ENCODE assay signal across 21 cellular contexts in genomic region chr9:137731216-137731946, GRCh38.
"Had no signal": no experiment of that assay in that cellular context is flagged by ENCODE, and none has a peak within 500 bp of the region (broad histone marks: within the 10 kb centered on the region; RNA-seq: fewer than 3 reads in every experiment).

No MANE protein-coding gene starts in this region.

- H3K27ac Mint-ChIP-seq: activated B cell treated with CpG ODN at 0.5 μM for 24 hours; activated CD4-positive, alpha-beta memory T cell treated with anti-CD3 and anti-CD28 coated beads, Interleukin-2, amount 10 ng/mL, durations not matched to agents 7 days and 5 days; activated naive CD4-positive, alpha-beta T cell treated with anti-CD3 and anti-CD28 coated beads for 36 hours; activated naive CD8-positive, alpha-beta T cell treated with anti-CD3 and anti-CD28 coated beads, Interleukin-2, amount 50 U/mL, for 24 hours; nephron; T-helper 2 cell treated with Interferon-gamma antibody and Interleukin-4, amounts not matched to agents 5 μg/mL and 100 μg/mL, for 36 hours had no signal

- H3K4me1 Mint-ChIP-seq: nephron had no signal

- DNase-seq: activated B cell treated with CpG ODN at 0.5 μM for 24 hours; activated CD4-positive, alpha-beta memory T cell treated with anti-CD3 and anti-CD28 coated beads, Interleukin-2, amount 10 ng/mL, durations not matched to agents 7 days and 5 days; activated CD4-positive, alpha-beta T cell treated with anti-CD3 and anti-CD28 coated beads for 48 hours; activated naive CD4-positive, alpha-beta T cell treated with anti-CD3 and anti-CD28 coated beads for 36 hours; activated naive CD8-positive, alpha-beta T cell treated with anti-CD3 and anti-CD28 coated beads, Interleukin-2, amount 50 U/mL, for 24 hours; activated T-cell treated with anti-CD3 and anti-CD28 coated beads, Interleukin-2, amount 50 U/mL, for 4 hours; aorta; left cardiac atrium; lower lobe of right lung; midbrain; nucleus accumbens; retina; stimulated activated CD4-positive, alpha-beta T cell treated with anti-CD3 and anti-CD28 coated beads, Interleukin-12 subunit alpha, Interleukin-12 subunit beta, amount 100 ng/mL, for 4 hours; stimulated activated CD4-positive, alpha-beta T cell treated with anti-CD3 and anti-CD28 coated beads, Interleukin-2, amount 100 ng/mL, for 24 hours; stimulated activated naive CD4-positive, alpha-beta T cell treated with Interleukin-2 at 50 U/mL for 16 hours had no signal

- H3K4me1 ChIP-seq: breast epithelium, gastroesophageal sphincter, lower lobe of right lung, tibial nerve had no signal

- H3K27me3 ChIP-seq: breast epithelium, gastroesophageal sphincter, tibial nerve had no signal

- ATAC-seq: activated naive CD8-positive, alpha-beta T cell treated with anti-CD3 and anti-CD28 coated beads, Interleukin-2, amount 50 U/mL, for 24 hours; activated T-cell treated with anti-CD3 and anti-CD28 coated beads, Interleukin-2, amount 50 U/mL, for 4 hours; gastroesophageal sphincter; left cardiac atrium; lower lobe of right lung had no signal

- H3K4me3 ChIP-seq: breast epithelium, coronary artery, gastroesophageal sphincter, lower lobe of right lung, tibial nerve had no signal

- H3K27ac ChIP-seq: breast epithelium, coronary artery, gastroesophageal sphincter, lower lobe of right lung, tibial nerve had no signal

- H3K27me3 Mint-ChIP-seq: activated B cell treated with CpG ODN at 0.5 μM for 24 hours; activated CD4-positive, alpha-beta memory T cell treated with anti-CD3 and anti-CD28 coated beads, Interleukin-2, amount 10 ng/mL, durations not matched to agents 7 days and 5 days; activated naive CD8-positive, alpha-beta T cell treated with anti-CD3 and anti-CD28 coated beads, Interleukin-2, amount 50 U/mL, for 24 hours had no signal

- H3K4me3 Mint-ChIP-seq: activated B cell treated with CpG ODN at 0.5 μM for 24 hours; activated CD4-positive, alpha-beta memory T cell treated with anti-CD3 and anti-CD28 coated beads, Interleukin-2, amount 10 ng/mL, durations not matched to agents 7 days and 5 days; activated naive CD4-positive, alpha-beta T cell treated with anti-CD3 and anti-CD28 coated beads for 36 hours; activated naive CD8-positive, alpha-beta T cell treated with anti-CD3 and anti-CD28 coated beads, Interleukin-2, amount 50 U/mL, for 24 hours; activated T-cell treated with anti-CD3 and anti-CD28 coated beads, Interleukin-2, amount 50 U/mL, for 4 hours; nephron; T-helper 2 cell treated with Interferon-gamma antibody and Interleukin-4, amounts not matched to agents 5 μg/mL and 100 μg/mL, for 36 hours had no signal

- H3K36me3 ChIP-seq: breast epithelium had no signal

- H3K9me3 ChIP-seq: gastroesophageal sphincter, lower lobe of right lung had no signal
